ENCODE assay signal across 8 cellular contexts in the genomic region with DNA sequence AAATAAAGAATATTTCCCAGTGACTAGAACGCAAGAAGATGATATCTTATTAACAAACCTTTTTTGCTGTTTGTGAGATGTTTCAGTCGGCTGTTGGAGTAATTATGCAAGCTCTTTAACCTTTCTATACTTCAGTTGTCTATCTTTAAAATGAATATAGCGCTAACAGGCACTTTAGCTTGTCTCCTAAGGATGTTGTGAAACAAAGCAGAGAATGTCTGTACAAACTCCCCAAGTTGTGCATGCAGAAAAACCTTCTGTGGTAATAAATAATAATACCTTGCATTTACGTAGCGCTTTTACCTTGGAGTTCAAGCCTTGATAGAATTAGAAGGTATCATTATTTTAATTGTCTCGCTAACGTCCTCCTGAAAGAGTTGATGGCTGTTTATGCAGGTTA. TPM values are rescaled to one million over a fixed set of nuclear protein-coding genes. Genes with fewer than 3 reads are reported as not detected.
DNase-seq lines count a peak whose midpoint lies in the region; ATAC-seq and TF ChIP-seq lines count a peak whose summit lies in the region.

No MANE protein-coding gene starts in this region.

- peak overlapping the region; percentile 81 for H3K27ac ChIP-seq in 22Rv1
- no peak overlapping the region for H3K27ac ChIP-seq in HUES64 (ENCODE audit: low read depth, low read length)
- peak overlapping the region; percentile 76 for H3K27ac ChIP-seq in naive thymus-derived CD4-positive, alpha-beta T cell (ENCODE audit: low read depth, low read length)

- ATAC-seq in naive thymus-derived CD4-positive, alpha-beta T cell, result no peak
- no peak for ATAC-seq in GM19395 (IDR thresholded peaks at IDR 0.05; ENCODE audit: unreplicated experiment)
- no peak for ATAC-seq in HG03457 (IDR thresholded peaks at IDR 0.05; ENCODE audit: unreplicated experiment)
- ATAC-seq in HG02623 (IDR thresholded peaks at IDR 0.05; ENCODE audit: unreplicated experiment), result no peak

- H3K4me3 Mint-ChIP-seq in brain, result peak overlapping the region; percentile 61 to 78 (median 71)
- peak overlapping the region; percentile 68 to 98 (median 88) for H3K4me3 Mint-ChIP-seq in naive thymus-derived CD4-positive, alpha-beta T cell

- CTCF ChIA-PET in naive thymus-derived CD4-positive, alpha-beta T cell (lab: Charles Lee), result interaction anchor here (1.1 to 1.9 kb wide), 3 partner anchors 22 to 36 kb away, joined by 3 to 13 read pairs (median 5); no protein-coding TSS in a partner anchor

- TF ChIP-seq CTCF in 22Rv1 (IDR thresholded peaks at IDR 0.05), result no peak
- TF ChIP-seq CTCF in brain (conservative IDR thresholded peaks at IDR 0.05), result no peak

- no peak for DNase-seq in naive thymus-derived CD4-positive, alpha-beta T cell
- DNase-seq in stimulated activated CD4-positive, alpha-beta T cell treated with anti-CD3 and anti-CD28 coated beads, Interleukin-12 subunit alpha, Interleukin-12 subunit beta, amount 100 ng/mL, for 4 hours, result no peak

- no peaks in the 10 kb centered on the region for H3K9me3 ChIP-seq in HUES64 (ENCODE audit: insufficient read depth, low read depth, low read length)
- no peaks in the 10 kb centered on the region for H3K9me3 ChIP-seq in naive thymus-derived CD4-positive, alpha-beta T cell (ENCODE audit: control insufficient read depth in 2 of 3, low read length in 3 of 3)

- H3K4me1 ChIP-seq in HUES64 (ENCODE audit: insufficient read depth, low read length), result peaks cover 25% of the 10 kb centered on the region
- peaks cover 6 to 17% of the 10 kb centered on the region in 2 donors for H3K4me1 ChIP-seq in naive thymus-derived CD4-positive, alpha-beta T cell (ENCODE audit: control insufficient read depth in 2 of 2, insufficient read depth in 2 of 2, low read length in 2 of 2)

- peaks cover 14% of the 10 kb centered on the region for H3K36me3 Mint-ChIP-seq in brain
- H3K36me3 Mint-ChIP-seq in naive thymus-derived CD4-positive, alpha-beta T cell, result peaks cover 3 to 11% (median 5%) of the 10 kb centered on the region in 5 donors

- intact Hi-C loops in naive thymus-derived CD4-positive, alpha-beta T cell (cut with micrococcal nuclease), result loop anchor here (1.0 to 5.0 kb wide), 5 partner anchors 13 to 500 kb away; partner anchors contain the start of genes RBM14 (in 2 of the 2), RAD9A (in 1 of the 2) and RCE1 (in 1 of the 2)

- H3K27me3 ChIP-seq in HUES64 (ENCODE audit: insufficient read depth, low read length), result peaks cover 11% of the 10 kb centered on the region; the same call in 1 of the 2 replicates
- no peaks in the 10 kb centered on the region for H3K27me3 ChIP-seq in naive thymus-derived CD4-positive, alpha-beta T cell (ENCODE audit: control insufficient read depth in 2 of 2, insufficient read depth in 2 of 2, low read length in 2 of 2)

- no peaks in the 10 kb centered on the region for H3K9me3 Mint-ChIP-seq in brain
- H3K9me3 Mint-ChIP-seq in naive thymus-derived CD4-positive, alpha-beta T cell, result peaks cover 0 to 1% (median 0%) of the 10 kb centered on the region in 11 donors

- peak overlapping the region; percentile 81 to 95 (median 88) for H3K27ac Mint-ChIP-seq in brain
- H3K27ac Mint-ChIP-seq in naive thymus-derived CD4-positive, alpha-beta T cell, result peak overlapping the region; percentile 63 to 99 (median 94)

- WGBS in HUES64, result 88% methylated on average over 5 of the region's 7 CpGs

- H3K36me3 ChIP-seq in HUES64 (ENCODE audit: insufficient read depth, low read length), result peaks cover 7% of the 10 kb centered on the region
- peaks cover 0 to 4% (median 0%) of the 10 kb centered on the region in 3 experiments for H3K36me3 ChIP-seq in naive thymus-derived CD4-positive, alpha-beta T cell (ENCODE audit: control insufficient read depth in 2 of 3, insufficient read depth in 3 of 3, low read length in 3 of 3)

- POLR2A ChIA-PET in naive thymus-derived CD4-positive, alpha-beta T cell (lab: Charles Lee), result interaction anchor here (0.6 to 6.0 kb wide), 10 partner anchors 8 to 369 kb away, joined by 3 to 72 read pairs (median 4); no protein-coding TSS in a partner anchor

- peak overlapping the region; percentile 94; the same call in 1 of the 2 replicates for H3K9ac ChIP-seq in HUES64 (ENCODE audit: low read depth, low read length)

- peak overlapping the region; percentile 79 for H3K4me3 ChIP-seq in HUES64 (ENCODE audit: low read length)
- peak overlapping the region; percentile 50 for H3K4me3 ChIP-seq in naive thymus-derived CD4-positive, alpha-beta T cell (ENCODE audit: low read length)

- H3K27me3 Mint-ChIP-seq in brain, result peaks cover 13% of the 10 kb centered on the region
- H3K27me3 Mint-ChIP-seq in naive thymus-derived CD4-positive, alpha-beta T cell, result peaks cover 0 to 8% (median 0%) of the 10 kb centered on the region in 5 donors

- H3K4me1 Mint-ChIP-seq in brain, result peaks cover 32% of the 10 kb centered on the region
- H3K4me1 Mint-ChIP-seq in naive thymus-derived CD4-positive, alpha-beta T cell, result peaks cover 25 to 44% (median 37%) of the 10 kb centered on the region in 7 donors

RNA-seq across cellular contexts. Expression of gene KDM2A, which starts 1.9 kb away (rescaled TPM):
- 31.2 TPM for polyA plus RNA-seq in HUES64 (2013, experiment 1 of 2)
- 32.2 TPM for polyA plus RNA-seq in HUES64 (2013, experiment 2 of 2)
- polyA plus RNA-seq in brain (ENCODE audit: insufficient read depth, low read depth, low replicate concordance), result 38.3 TPM
- total RNA-seq in naive thymus-derived CD4-positive, alpha-beta T cell, result 100 to 1,000 TPM; 146 to 298 (median 233) TPM
- polyA plus RNA-seq in naive thymus-derived CD4-positive, alpha-beta T cell, result 10 to 100 TPM in 1 of 2 donors, 1 to 10 TPM in 1; 8.7 to 18.6 TPM
